In the genomic region with DNA sequence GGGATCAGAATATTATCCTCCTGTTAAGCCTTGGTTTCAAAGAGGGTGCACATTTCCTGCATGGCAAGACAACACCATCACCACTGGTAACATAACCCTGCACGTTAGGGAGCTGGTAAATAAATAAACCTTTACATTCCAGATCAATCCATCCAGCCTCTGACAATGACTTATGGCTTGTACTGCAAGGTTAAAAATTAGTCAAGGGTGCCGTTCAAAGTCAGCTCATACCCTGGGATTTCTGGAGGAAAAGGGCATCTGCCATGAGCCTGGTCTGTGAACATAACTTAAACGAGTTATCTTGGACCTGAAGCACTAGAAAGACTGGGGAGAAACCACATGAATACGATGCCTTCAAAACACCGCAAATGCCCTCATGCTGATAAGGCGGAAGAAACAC, we compare ENCODE assay signal across 1 cellular context.
TF ChIP-seq lines count a peak whose summit lies in the region.

No MANE protein-coding gene starts in this region.

TF ChIP-seq in HepG2, 621 proteins besides CTCF, POLR2A, EP300 and RAD21 (continued from another document and continues in another):
- TF ChIP-seq ZBTB26 (CRISPR knock-in tag; IDR thresholded peaks at IDR 0.05; ENCODE audit: borderline replicate concordance) = no peak
- TF ChIP-seq, protein P1, sequence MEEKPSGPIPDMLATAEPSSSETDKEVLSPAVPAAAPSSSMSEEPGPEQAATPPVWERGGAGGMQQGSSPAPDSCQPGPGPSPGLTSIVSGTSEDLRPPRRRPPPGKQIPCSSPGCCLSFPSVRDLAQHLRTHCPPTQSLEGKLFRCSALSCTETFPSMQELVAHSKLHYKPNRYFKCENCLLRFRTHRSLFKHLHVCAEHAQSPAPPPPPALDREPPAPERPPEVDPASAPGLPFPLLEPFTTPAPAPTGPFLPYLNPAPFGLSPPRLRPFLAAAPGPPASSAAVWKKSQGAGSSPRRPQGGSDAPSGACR (CRISPR knock-in tag; IDR thresholded peaks at IDR 0.05) = no peak
- peak; percentile 45; the same call in 1 of the 2 replicates for TF ChIP-seq BCL6 (CRISPR knock-in tag; IDR thresholded peaks at IDR 0.05)
- TF ChIP-seq ZNF407 (CRISPR knock-in tag; IDR thresholded peaks at IDR 0.05; ENCODE audit: not compliant biosample characterization) = no peak
- TF ChIP-seq ZNF564 (CRISPR knock-in tag; IDR thresholded peaks at IDR 0.05) = 0 out of 2 replicates have a peak, but pooled peaks have one; percentile 41
- no peak for TF ChIP-seq ZNF879 (CRISPR knock-in tag; IDR thresholded peaks at IDR 0.05)
- no peak for TF ChIP-seq HMGA1 (CRISPR knock-in tag; conservative IDR thresholded peaks at IDR 0.05)
- TF ChIP-seq TGIF2 (CRISPR knock-in tag; IDR thresholded peaks at IDR 0.05) = no peak
- TF ChIP-seq MLLT10 (CRISPR knock-in tag; IDR thresholded peaks at IDR 0.05) = no peak
- TF ChIP-seq TBL1XR1 (IDR thresholded peaks at IDR 0.05; ENCODE audit: borderline replicate concordance, low read length, partially characterized antibody) = no peak
- TF ChIP-seq SALL1 (CRISPR knock-in tag; IDR thresholded peaks at IDR 0.05) = peak; percentile 55
- no peak for TF ChIP-seq ZBTB7A (CRISPR knock-in tag; IDR thresholded peaks at IDR 0.05)
- peak; percentile 63; the same call in 1 of the 2 replicates for TF ChIP-seq ELF3 (CRISPR knock-in tag; IDR thresholded peaks at IDR 0.05)
- no peak for TF ChIP-seq SETDB1 (CRISPR knock-in tag; IDR thresholded peaks at IDR 0.05; ENCODE audit: borderline replicate concordance)
- TF ChIP-seq, protein P2, sequence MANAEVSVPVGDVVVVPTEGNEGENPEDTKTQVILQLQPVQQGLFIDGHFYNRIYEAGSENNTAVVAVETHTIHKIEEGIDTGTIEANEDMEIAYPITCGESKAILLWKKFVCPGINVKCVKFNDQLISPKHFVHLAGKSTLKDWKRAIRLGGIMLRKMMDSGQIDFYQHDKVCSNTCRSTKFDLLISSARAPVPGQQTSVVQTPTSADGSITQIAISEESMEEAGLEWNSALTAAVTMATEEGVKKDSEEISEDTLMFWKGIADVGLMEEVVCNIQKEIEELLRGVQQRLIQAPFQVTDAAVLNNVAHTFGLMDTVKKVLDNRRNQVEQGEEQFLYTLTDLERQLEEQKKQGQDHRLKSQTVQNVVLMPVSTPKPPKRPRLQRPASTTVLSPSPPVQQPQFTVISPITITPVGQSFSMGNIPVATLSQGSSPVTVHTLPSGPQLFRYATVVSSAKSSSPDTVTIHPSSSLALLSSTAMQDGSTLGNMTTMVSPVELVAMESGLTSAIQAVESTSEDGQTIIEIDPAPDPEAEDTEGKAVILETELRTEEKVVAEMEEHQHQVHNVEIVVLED (CRISPR knock-in tag; IDR thresholded peaks at IDR 0.05; ENCODE audit: borderline replicate concordance) = peak; percentile 60; the same call in 1 of the 2 replicates
- TF ChIP-seq ZBTB4 (CRISPR knock-in tag; IDR thresholded peaks at IDR 0.05; ENCODE audit: borderline replicate concordance) = no peak
- no peak for TF ChIP-seq KLF13 (CRISPR knock-in tag; IDR thresholded peaks at IDR 0.05)
- peak; percentile 71; the same call in 1 of the 2 replicates for TF ChIP-seq FOXA3 (CRISPR knock-in tag; IDR thresholded peaks at IDR 0.05)
- TF ChIP-seq, protein P3, sequence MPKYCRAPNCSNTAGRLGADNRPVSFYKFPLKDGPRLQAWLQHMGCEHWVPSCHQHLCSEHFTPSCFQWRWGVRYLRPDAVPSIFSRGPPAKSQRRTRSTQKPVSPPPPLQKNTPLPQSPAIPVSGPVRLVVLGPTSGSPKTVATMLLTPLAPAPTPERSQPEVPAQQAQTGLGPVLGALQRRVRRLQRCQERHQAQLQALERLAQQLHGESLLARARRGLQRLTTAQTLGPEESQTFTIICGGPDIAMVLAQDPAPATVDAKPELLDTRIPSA (CRISPR knock-in tag; IDR thresholded peaks at IDR 0.05; ENCODE audit: borderline replicate concordance) = no peak
- TF ChIP-seq, protein P4, sequence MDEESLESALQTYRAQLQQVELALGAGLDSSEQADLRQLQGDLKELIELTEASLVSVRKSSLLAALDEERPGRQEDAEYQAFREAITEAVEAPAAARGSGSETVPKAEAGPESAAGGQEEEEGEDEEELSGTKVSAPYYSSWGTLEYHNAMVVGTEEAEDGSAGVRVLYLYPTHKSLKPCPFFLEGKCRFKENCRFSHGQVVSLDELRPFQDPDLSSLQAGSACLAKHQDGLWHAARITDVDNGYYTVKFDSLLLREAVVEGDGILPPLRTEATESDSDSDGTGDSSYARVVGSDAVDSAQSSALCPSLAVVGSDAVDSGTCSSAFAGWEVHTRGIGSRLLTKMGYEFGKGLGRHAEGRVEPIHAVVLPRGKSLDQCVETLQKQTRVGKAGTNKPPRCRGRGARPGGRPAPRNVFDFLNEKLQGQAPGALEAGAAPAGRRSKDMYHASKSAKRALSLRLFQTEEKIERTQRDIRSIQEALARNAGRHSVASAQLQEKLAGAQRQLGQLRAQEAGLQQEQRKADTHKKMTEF (CRISPR knock-in tag; IDR thresholded peaks at IDR 0.05) = peak; percentile 47; the same call in 1 of the 2 replicates
- TF ChIP-seq SKI (IDR thresholded peaks at IDR 0.05; ENCODE audit: partially characterized antibody) = no peak
- no peak for TF ChIP-seq HCFC1 (IDR thresholded peaks at IDR 0.05; ENCODE audit: low read depth, low read length)
- TF ChIP-seq, protein P5, sequence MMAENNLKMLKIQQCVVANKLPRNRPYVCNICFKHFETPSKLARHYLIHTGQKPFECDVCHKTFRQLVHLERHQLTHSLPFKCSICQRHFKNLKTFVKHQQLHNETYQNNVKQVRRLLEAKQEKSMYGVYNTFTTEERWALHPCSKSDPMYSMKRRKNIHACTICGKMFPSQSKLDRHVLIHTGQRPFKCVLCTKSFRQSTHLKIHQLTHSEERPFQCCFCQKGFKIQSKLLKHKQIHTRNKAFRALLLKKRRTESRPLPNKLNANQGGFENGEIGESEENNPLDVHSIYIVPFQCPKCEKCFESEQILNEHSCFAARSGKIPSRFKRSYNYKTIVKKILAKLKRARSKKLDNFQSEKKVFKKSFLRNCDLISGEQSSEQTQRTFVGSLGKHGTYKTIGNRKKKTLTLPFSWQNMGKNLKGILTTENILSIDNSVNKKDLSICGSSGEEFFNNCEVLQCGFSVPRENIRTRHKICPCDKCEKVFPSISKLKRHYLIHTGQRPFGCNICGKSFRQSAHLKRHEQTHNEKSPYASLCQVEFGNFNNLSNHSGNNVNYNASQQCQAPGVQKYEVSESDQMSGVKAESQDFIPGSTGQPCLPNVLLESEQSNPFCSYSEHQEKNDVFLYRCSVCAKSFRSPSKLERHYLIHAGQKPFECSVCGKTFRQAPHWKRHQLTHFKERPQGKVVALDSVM (CRISPR knock-in tag; IDR thresholded peaks at IDR 0.05) = no peak
- peak; percentile 85 for TF ChIP-seq TEAD3 (CRISPR knock-in tag; optimal IDR thresholded peaks at IDR 0.05; ENCODE audit: borderline replicate concordance)
- no peak for TF ChIP-seq MAFG (CRISPR knock-in tag; IDR thresholded peaks at IDR 0.05)
- TF ChIP-seq NR2C2 (CRISPR knock-in tag; IDR thresholded peaks at IDR 0.05; ENCODE audit: borderline replicate concordance) = no peak
- TF ChIP-seq SP2 (CRISPR knock-in tag; IDR thresholded peaks at IDR 0.05) = no peak
- no peak for TF ChIP-seq TEAD2 (CRISPR knock-in tag; IDR thresholded peaks at IDR 0.05)
- no peak for TF ChIP-seq PHF8 (CRISPR knock-in tag; IDR thresholded peaks at IDR 0.05)
- TF ChIP-seq AHR (CRISPR knock-in tag; IDR thresholded peaks at IDR 0.05) = no peak
- TF ChIP-seq BCL3 (CRISPR knock-in tag; IDR thresholded peaks at IDR 0.05) = no peak
- TF ChIP-seq ZNF20 (CRISPR knock-in tag; IDR thresholded peaks at IDR 0.05) = no peak
- no peak for TF ChIP-seq PCBP2 (optimal IDR thresholded peaks at IDR 0.05; ENCODE audit: low read depth, low read length, poor library complexity, severe bottlenecking)
- TF ChIP-seq DNMT1 (CRISPR knock-in tag; IDR thresholded peaks at IDR 0.05) = no peak
- no peak for TF ChIP-seq NAIF1 (CRISPR knock-in tag; IDR thresholded peaks at IDR 0.05; ENCODE audit: borderline replicate concordance)
- TF ChIP-seq SAFB2 (CRISPR knock-in tag; IDR thresholded peaks at IDR 0.05; ENCODE audit: borderline replicate concordance, low read depth) = no peak
- TF ChIP-seq ZNF674 (CRISPR knock-in tag; IDR thresholded peaks at IDR 0.05; ENCODE audit: low read depth) = no peak
- no peak for TF ChIP-seq ZFP36 (IDR thresholded peaks at IDR 0.05; ENCODE audit: borderline replicate concordance, low read depth, low read length, partially characterized antibody)
- peak; percentile 29 for TF ChIP-seq PHF5A (CRISPR knock-in tag; IDR thresholded peaks at IDR 0.05; ENCODE audit: low read depth, unreplicated experiment)
